9 cellular contexts compared by ENCODE assay signal in genomic region chr6:137233561-137234504, GRCh38. TPM values are rescaled to one million over a fixed set of nuclear protein-coding genes. Genes with fewer than 3 reads are reported as not detected.
A peak's percentile ranks its signal among the peaks of the same experiment; 100 is the strongest.
DNase-seq lines count a peak whose midpoint lies in the region; ATAC-seq and TF ChIP-seq lines count a peak whose summit lies in the region.
"Had no signal": no experiment of that assay in that cellular context is flagged by ENCODE, and none has a peak within 500 bp of the region (broad histone marks: within the 10 kb centered on the region; RNA-seq: fewer than 3 reads in every experiment).

No MANE protein-coding gene starts in this region.

- peak overlapping the region; percentile 39 for H3K4me2 ChIP-seq in OCI-LY3 (ENCODE audit: low read length)
- H3K4me2 ChIP-seq: KMS-11 had no signal

- ATAC-seq in naive B cell (ENCODE audit: low read depth in 2 of 2) (peak; percentile 44 to 55), HG03442 (IDR thresholded peaks at IDR 0.05; ENCODE audit: unreplicated experiment) (no peak)

- no peaks in the 10 kb centered on the region for H4K20me1 ChIP-seq in OCI-LY3 (ENCODE audit: insufficient read depth, low read length)

- peaks cover 63 to 76% (median 75%) of the 10 kb centered on the region in 3 donors for H3K4me1 Mint-ChIP-seq in naive B cell

- H3K27me3 ChIP-seq in OCI-LY3 (ENCODE audit: low read depth, low read length): no peaks in the 10 kb centered on the region

- DNase-seq in GF-D8 (lab: John Stamatoyannopoulos, UW) (peak; percentile 89), dedifferentiated amniotic fluid mesenchymal stem cell (ENCODE audit: extremely low spot score) (peak; percentile 89), naive B cell (no peak), NCI-H82 treated with DMSO at 0.1 percent for 48 hours (lab: John Stamatoyannopoulos, UW; ENCODE audit: unreplicated experiment) (no peak), DMS 273 (lab: John Stamatoyannopoulos, UW; ENCODE audit: unreplicated experiment) (no peak)
- DNase-seq in stimulated activated naive CD4-positive, alpha-beta T cell (lab: John Stamatoyannopoulos, UW): no peak

- H3K4me1 ChIP-seq in OCI-LY3 (ENCODE audit: low read length): peaks cover 43% of the 10 kb centered on the region

- no peak overlapping the region for H3K9ac ChIP-seq in OCI-LY3 (ENCODE audit: low read length)
- H3K9ac ChIP-seq: KMS-11 had no signal

- no peaks in the 10 kb centered on the region for H3K36me3 ChIP-seq in OCI-LY3 (replicated peaks; ENCODE audit: low read depth, low read length)

- no peaks in the 10 kb centered on the region for H3K27me3 Mint-ChIP-seq in naive B cell

- peak overlapping the region; percentile 10 to 85 (median 78) for H3K4me3 Mint-ChIP-seq in naive B cell

- peaks cover 0 to 10% of the 10 kb centered on the region in 2 donors for H3K36me3 Mint-ChIP-seq in naive B cell

- peak overlapping the region; percentile 12; the same call in 1 of the 2 replicates for H2AFZ ChIP-seq in OCI-LY3 (ENCODE audit: low read depth, low read length)

- H3K79me2 ChIP-seq in OCI-LY3 (ENCODE audit: low read length): no peaks in the 10 kb centered on the region

- no peak overlapping the region; the same call in 1 of the 2 replicates for H3K27ac ChIP-seq in OCI-LY3 (ENCODE audit: low read length)
- H3K27ac ChIP-seq: KMS-11 had no signal

- no peaks in the 10 kb centered on the region for H3K9me3 ChIP-seq in OCI-LY3 (ENCODE audit: insufficient read depth, low read length)

- H3K4me3 ChIP-seq in OCI-LY3 (ENCODE audit: low read length): peak overlapping the region; percentile 39; the same call in 1 of the 2 replicates

- TF ChIP-seq CTCF in OCI-LY3 (IDR thresholded peaks at IDR 0.05; ENCODE audit: low read depth, low read length): no peak

- H3K27ac Mint-ChIP-seq in naive B cell: peak overlapping the region; percentile 50 to 89 (median 80)

- H3K9me3 Mint-ChIP-seq in naive B cell: peaks cover 4 to 14% (median 6%) of the 10 kb centered on the region in 7 donors

RNA-seq across cellular contexts. Expression of gene IFNGR1, which starts 14.6 kb away (rescaled TPM):
- 10 to 100 TPM; 62.8 to 86.0 (median 70.8) TPM for polyA plus RNA-seq in naive B cell (ENCODE audit: low read depth in 6 of 6)

Comparison
In these comparisons a context has a peak if more than half of its experiments do, and no peak if none do; other contexts are left out.
1. DNase-seq: peak in GF-D8 (single experiment) and dedifferentiated amniotic fluid mesenchymal stem cell (single experiment); none in naive B cell (single experiment), NCI-H82 treated with DMSO at 0.1 percent for 48 hours (single experiment), DMS 273 (single experiment) and stimulated activated naive CD4-positive, alpha-beta T cell (0 of 6).